12 cellular contexts compared by ENCODE assay signal in genomic region chr7:6380310-6381095, GRCh38. TPM values are rescaled to one million over a fixed set of nuclear protein-coding genes. Genes with fewer than 3 reads are reported as not detected.
DNase-seq lines count a peak whose midpoint lies in the region; ATAC-seq, FAIRE-seq and TF ChIP-seq lines count a peak whose summit lies in the region.
"Had no signal": no experiment of that assay in that cellular context is flagged by ENCODE, and none has a peak within 500 bp of the region (broad histone marks: within the 10 kb centered on the region; RNA-seq: fewer than 3 reads in every experiment).

No MANE protein-coding gene starts in this region.

- H3K4me3 ChIP-seq in HepG2 (replicated peaks in 1 of 3; ENCODE audit: insufficient read depth in 1 of 3, low read depth in 2 of 3, low read length in 3 of 3) = no peak overlapping the region
- H3K4me3 ChIP-seq in right lobe of liver = no peak overlapping the region
- no peak overlapping the region for H3K4me3 ChIP-seq in brain microvascular endothelial cell (ENCODE audit: low read depth, low read length)

- in situ Hi-C loops in HepG2 (cut with HindIII; ENCODE audit: extremely low pct_ligation_motif_present, low pct_unique_long_range_greater_than_20kb) (no loop called here), brain microvascular endothelial cell (cut with HindIII; ENCODE audit: low pct_ligation_motif_present, low sequenced_read_pairs) (no loop called here)

- TF ChIP-seq EP300 in HepG2 (IDR thresholded peaks at IDR 0.05; ENCODE audit: low read depth in 2 of 2, low read length in 2 of 2) (no peak), HepG2 (CRISPR knock-in tag; IDR thresholded peaks at IDR 0.05; ENCODE audit: borderline replicate concordance) (no peak)

- H3K4me1 Mint-ChIP-seq in activated CD8-positive, alpha-beta T cell treated with anti-CD3 and anti-CD28 coated beads, Interleukin-2, amount 10 ng/mL, durations not matched to agents 7 days and 5 days (ENCODE audit: low read depth) = peaks cover 65% of the 10 kb centered on the region
- peaks cover 49% of the 10 kb centered on the region for H3K4me1 Mint-ChIP-seq in mesothelial cell of epicardium
- peaks cover 49% of the 10 kb centered on the region for H3K4me1 Mint-ChIP-seq in type B pancreatic cell (ENCODE audit: unreplicated experiment)

- no peaks in the 10 kb centered on the region for H3K27me3 Mint-ChIP-seq in activated CD8-positive, alpha-beta T cell treated with anti-CD3 and anti-CD28 coated beads, Interleukin-2, amount 10 ng/mL, durations not matched to agents 7 days and 5 days (ENCODE audit: low read depth)
- H3K27me3 Mint-ChIP-seq in mesothelial cell of epicardium (ENCODE audit: low read depth) (no peaks in the 10 kb centered on the region), type B pancreatic cell (no peaks in the 10 kb centered on the region)

- H3K9me3 ChIP-seq in HepG2 (ENCODE audit: low read length) (no peaks in the 10 kb centered on the region), right lobe of liver (no peaks in the 10 kb centered on the region)

- no peak overlapping the region for H3K4me3 Mint-ChIP-seq in activated CD8-positive, alpha-beta T cell treated with anti-CD3 and anti-CD28 coated beads, Interleukin-2, amount 10 ng/mL, durations not matched to agents 7 days and 5 days
- no peak overlapping the region for H3K4me3 Mint-ChIP-seq in mesothelial cell of epicardium
- peak overlapping the region; percentile 1 for H3K4me3 Mint-ChIP-seq in type B pancreatic cell

- intact Hi-C loops in HepG2 (cut with micrococcal nuclease; ENCODE audit: unreplicated experiment) = no loop called here
- intact Hi-C loops in right lobe of liver (cut with DNase I) = no loop called here

- H3K27ac ChIP-seq in HepG2 (ENCODE audit: extremely low read length, insufficient read depth, low read length) (no peak overlapping the region), right lobe of liver (no peak overlapping the region), brain microvascular endothelial cell (no peak overlapping the region)

- no peak overlapping the region for H2AFZ ChIP-seq in HepG2 (ENCODE audit: low read length)

- TF ChIP-seq POLR2A in HepG2 (IDR thresholded peaks at IDR 0.05; ENCODE audit: insufficient read depth in 1 of 2, low read depth in 2 of 2, low read length in 2 of 2) (no peak), right lobe of liver (IDR thresholded peaks at IDR 0.05) (no peak)

- no peak for TF ChIP-seq RAD21 in HepG2 (CRISPR knock-in tag; IDR thresholded peaks at IDR 0.05)

- H3K27me3 ChIP-seq in HepG2 (ENCODE audit: control insufficient read depth in 1 of 2, insufficient read depth in 2 of 2, low read length in 2 of 2) (no peaks in the 10 kb centered on the region; a peak in 1 of 5 replicates), right lobe of liver (no peaks in the 10 kb centered on the region), brain microvascular endothelial cell (replicated peaks) (no peaks in the 10 kb centered on the region)

- no peak overlapping the region for H3K9ac ChIP-seq in HepG2 (ENCODE audit: insufficient read depth, low read depth, low read length)

- H3K4me1 ChIP-seq in HepG2 (ENCODE audit: insufficient read depth, low read length) (peaks cover 78% of the 10 kb centered on the region), right lobe of liver (peaks cover 0 to 66% (median 17%) of the 10 kb centered on the region in 4 donors)

- H3K27ac Mint-ChIP-seq in activated CD8-positive, alpha-beta T cell treated with anti-CD3 and anti-CD28 coated beads, Interleukin-2, amount 10 ng/mL, durations not matched to agents 7 days and 5 days = peak overlapping the region; percentile 67
- H3K27ac Mint-ChIP-seq in mesothelial cell of epicardium (peak overlapping the region; percentile 93), type B pancreatic cell (peak overlapping the region; percentile 44)

- peaks cover 4 to 27% of the 10 kb centered on the region in 2 experiments; a peak in 3 of 5 replicates for H3K36me3 ChIP-seq in HepG2 (replicated peaks in 1 of 2; ENCODE audit: control insufficient read depth in 1 of 2, insufficient read depth in 2 of 2, low read length in 2 of 2)
- no peaks in the 10 kb centered on the region for H3K36me3 ChIP-seq in right lobe of liver
- peaks cover 6% of the 10 kb centered on the region for H3K36me3 ChIP-seq in brain microvascular endothelial cell (replicated peaks)

- H3K4me2 ChIP-seq in HepG2 (ENCODE audit: low read depth, low read length) = no peak overlapping the region

- FAIRE-seq in HepG2 (lab: Jason Lieb, UNC) = no peak

- TF ChIP-seq CTCF in HepG2 (CRISPR knock-in tag; IDR thresholded peaks at IDR 0.05) (no peak), right lobe of liver (IDR thresholded peaks at IDR 0.05) (no peak), mesothelial cell of epicardium (IDR thresholded peaks at IDR 0.05; ENCODE audit: unreplicated experiment) (no peak), type B pancreatic cell (conservative IDR thresholded peaks at IDR 0.05) (no peak), brain microvascular endothelial cell (IDR thresholded peaks at IDR 0.05; ENCODE audit: low read depth, low read length, missing control alignments) (no peak)

- no TSS peak for BruUV-seq in HepG2 (replicated peaks; lab: Mats Ljungman, UMichigan)

- no peak for DNase-seq in HepG2 (ENCODE audit: low spot score)
- DNase-seq in right lobe of liver = no peak
- DNase-seq in activated CD8-positive, alpha-beta T cell treated with anti-CD3 and anti-CD28 coated beads, Interleukin-2, amount 10 ng/mL, durations not matched to agents 7 days and 5 days = no peak
- DNase-seq in mesothelial cell of epicardium (ENCODE audit: low spot score in 2 of 2, unreplicated experiment in 2 of 2) = no peak
- no peak for DNase-seq in type B pancreatic cell (ENCODE audit: extremely low spot score, unreplicated experiment)
- DNase-seq in cerebellum (ENCODE audit: low spot score) = no peak
- no peak for DNase-seq in brain microvascular endothelial cell
- DNase-seq in Ammon's horn (ENCODE audit: low spot score) = no peak
- DNase-seq: cortex of kidney; MV-4-11; NCI-H510A treated with DMSO at 0.1 percent for 48 hours; stimulated activated CD8-positive, alpha-beta memory T cell treated with anti-CD3 and anti-CD28 coated beads, Interleukin-4, amount 100 ng/mL, for 48 hours had no signal

- peaks cover 45% of the 10 kb centered on the region for H3K36me3 Mint-ChIP-seq in activated CD8-positive, alpha-beta T cell treated with anti-CD3 and anti-CD28 coated beads, Interleukin-2, amount 10 ng/mL, durations not matched to agents 7 days and 5 days (ENCODE audit: low read depth)
- H3K36me3 Mint-ChIP-seq in mesothelial cell of epicardium (peaks cover 6% of the 10 kb centered on the region), type B pancreatic cell (peaks cover 17% of the 10 kb centered on the region)

- H4K20me1 ChIP-seq in HepG2 (ENCODE audit: insufficient read depth, low read length) = peaks cover 94% of the 10 kb centered on the region

- CTCF ChIA-PET in HepG2 (lab: Yijun Ruan, JAX; ENCODE audit: low intra/inter-chr PET ratio, low total read pairs) = no interaction called here
- CTCF ChIA-PET in activated CD8-positive, alpha-beta T cell treated with anti-CD3 and anti-CD28 coated beads, Interleukin-2, amount 10 ng/mL, durations not matched to agents 7 days and 5 days (lab: Charles Lee) = no interaction called here

- peaks cover 98% of the 10 kb centered on the region for H3K79me2 ChIP-seq in HepG2 (ENCODE audit: insufficient read depth, low read length)

- POLR2A ChIA-PET in HepG2 (lab: Yijun Ruan, JAX) = no interaction called here
- POLR2A ChIA-PET in activated CD8-positive, alpha-beta T cell treated with anti-CD3 and anti-CD28 coated beads, Interleukin-2, amount 10 ng/mL, durations not matched to agents 7 days and 5 days (lab: Charles Lee) = interaction anchor here (0.6 kb wide), 1 partner anchor 358 kb away, joined by 3 read pairs; no protein-coding TSS in a partner anchor

- no peaks in the 10 kb centered on the region for H3K9me3 Mint-ChIP-seq in activated CD8-positive, alpha-beta T cell treated with anti-CD3 and anti-CD28 coated beads, Interleukin-2, amount 10 ng/mL, durations not matched to agents 7 days and 5 days (ENCODE audit: insufficient read depth)
- H3K9me3 Mint-ChIP-seq in mesothelial cell of epicardium = no peaks in the 10 kb centered on the region
- H3K9me3 Mint-ChIP-seq in type B pancreatic cell = no peaks in the 10 kb centered on the region

- ATAC-seq in HepG2 (no peak), right lobe of liver (no peak)
- no peak for ATAC-seq in activated CD8-positive, alpha-beta T cell treated with anti-CD3 and anti-CD28 coated beads, Interleukin-2, amount 10 ng/mL, durations not matched to agents 7 days and 5 days

- 99% methylated on average over 3 of the region's 3 CpGs for WGBS in HepG2 (ENCODE audit: low lambda C conversion rate)
- WGBS in right lobe of liver (ENCODE audit: insufficient coverage, low coverage, low lambda C conversion rate, missing lambda C conversion rate) = 77% methylated on average over 3 of the region's 3 CpGs

RNA-seq across cellular contexts. Expression of gene RAC1, which starts 6.2 kb away (rescaled TPM):
- total RNA-seq in HepG2 (2016; rRNA removed; fragmentation: Illumina TruSeq; extraction: Trizol) = 80.7 and 92.3 TPM in 2 replicates
- total RNA-seq in HepG2 (2016; cell fraction: cytosol; rRNA removed; fragmentation: Illumina TruSeq; extraction: Trizol; ENCODE audit: low read depth) = 33.7 and 42.8 TPM in 2 replicates
- 79.1 and 81.6 TPM in 2 replicates for total RNA-seq in HepG2 (2016; cell fraction: insoluble cytoplasmic fraction; rRNA removed; fragmentation: Illumina TruSeq; extraction: Trizol)
- 68.4 and 78.8 TPM in 2 replicates for total RNA-seq in HepG2 (2016; cell fraction: membrane; rRNA removed; fragmentation: Illumina TruSeq; extraction: Trizol)
- 43.3 and 45.3 TPM in 2 replicates for total RNA-seq in HepG2 (2016; cell fraction: nucleus; rRNA removed; fragmentation: Illumina TruSeq; extraction: Trizol)
- 183 and 228 TPM in 2 replicates for polyA plus RNA-seq in HepG2 (2011; rRNA removed)
- 157 and 234 TPM in 2 replicates for polyA plus RNA-seq in HepG2 (2011; cell fraction: cytosol; rRNA removed)
- polyA plus RNA-seq in HepG2 (2011; cell fraction: nucleus; rRNA removed) = 75.7 and 78.6 TPM in 2 replicates
- 160 and 216 TPM in 2 replicates for polyA plus RNA-seq in HepG2 (2012)
- 133 and 156 TPM in 2 replicates for polyA plus RNA-seq in HepG2 (2016; cell fraction: cytosol; fragmentation: Illumina TruSeq; extraction: Trizol; ENCODE audit: low read depth)
- polyA plus RNA-seq in HepG2 (2016; cell fraction: insoluble cytoplasmic fraction; fragmentation: Illumina TruSeq; extraction: Trizol; ENCODE audit: low read depth) = 227 and 254 TPM in 2 replicates
- polyA plus RNA-seq in HepG2 (2016; cell fraction: membrane; fragmentation: Illumina TruSeq; extraction: Trizol; ENCODE audit: low read depth) = 179 and 194 TPM in 2 replicates
- 148 and 169 TPM in 2 replicates for polyA plus RNA-seq in HepG2 (2016; cell fraction: nucleus; fragmentation: Illumina TruSeq; extraction: Trizol; ENCODE audit: insufficient read depth, low read depth)
- 104 and 174 TPM in 2 replicates for polyA minus RNA-seq in HepG2 (2011; rRNA and poly(A)+ RNA removed; ENCODE audit: low replicate concordance)
- 92.9 and 96.5 TPM in 2 replicates for polyA minus RNA-seq in HepG2 (2011; cell fraction: cytosol; rRNA and poly(A)+ RNA removed)
- 45.4 and 62.7 TPM in 2 replicates for polyA minus RNA-seq in HepG2 (2011; cell fraction: nucleus; rRNA and poly(A)+ RNA removed)
- 100 to 1,000 TPM in 1 of 6 experiments, 10 to 100 TPM in 5; 72.6 to 154 (median 89.7) TPM for total RNA-seq in right lobe of liver
- total RNA-seq in activated CD8-positive, alpha-beta T cell treated with anti-CD3 and anti-CD28 coated beads, Interleukin-2, amount 10 ng/mL, durations not matched to agents 7 days and 5 days = 100 to 1,000 TPM; 182 to 186 TPM
- 213 to 221 TPM (median 214 TPM) in 3 replicates for total RNA-seq in mesothelial cell of epicardium
- 204 and 253 TPM in 2 replicates for total RNA-seq in type B pancreatic cell (ENCODE audit: low replicate concordance)
- total RNA-seq in cerebellum = 41.6 TPM

RNA-seq across cellular contexts. Expression of gene FAM220A, which starts 31.7 kb away (rescaled TPM):
- total RNA-seq in HepG2 (2016; rRNA removed; fragmentation: Illumina TruSeq; extraction: Trizol) (12.0 and 14.7 TPM in 2 replicates), right lobe of liver (1 to 10 TPM; 3.5 to 9.5 (median 5.5) TPM), mesothelial cell of epicardium (21.6 to 30.4 TPM (median 21.7 TPM) in 3 replicates), type B pancreatic cell (ENCODE audit: low replicate concordance) (22.0 and 23.2 TPM in 2 replicates), cerebellum (28.9 TPM)
- total RNA-seq in HepG2 (2016; cell fraction: cytosol; rRNA removed; fragmentation: Illumina TruSeq; extraction: Trizol; ENCODE audit: low read depth) = 8.8 TPM in 2 replicates
- total RNA-seq in HepG2 (2016; cell fraction: insoluble cytoplasmic fraction; rRNA removed; fragmentation: Illumina TruSeq; extraction: Trizol) = 12.4 and 12.8 TPM in 2 replicates
- total RNA-seq in HepG2 (2016; cell fraction: membrane; rRNA removed; fragmentation: Illumina TruSeq; extraction: Trizol) = 24.5 and 25.6 TPM in 2 replicates
- total RNA-seq in HepG2 (2016; cell fraction: nucleus; rRNA removed; fragmentation: Illumina TruSeq; extraction: Trizol) = 6.4 and 7.1 TPM in 2 replicates
- polyA plus RNA-seq in HepG2 (2011; rRNA removed) = 10.2 and 10.5 TPM in 2 replicates
- 8.5 and 10.8 TPM in 2 replicates for polyA plus RNA-seq in HepG2 (2011; cell fraction: cytosol; rRNA removed)
- 3.0 and 4.0 TPM in 2 replicates for polyA plus RNA-seq in HepG2 (2011; cell fraction: nucleus; rRNA removed)
- polyA plus RNA-seq in HepG2 (2012) = 8.1 and 8.3 TPM in 2 replicates
- 10.3 and 11.6 TPM in 2 replicates for polyA plus RNA-seq in HepG2 (2016; cell fraction: cytosol; fragmentation: Illumina TruSeq; extraction: Trizol; ENCODE audit: low read depth)
- 16.3 and 16.9 TPM in 2 replicates for polyA plus RNA-seq in HepG2 (2016; cell fraction: insoluble cytoplasmic fraction; fragmentation: Illumina TruSeq; extraction: Trizol; ENCODE audit: low read depth)
- polyA plus RNA-seq in HepG2 (2016; cell fraction: membrane; fragmentation: Illumina TruSeq; extraction: Trizol; ENCODE audit: low read depth) = 20.2 and 22.5 TPM in 2 replicates
- 8.1 and 8.6 TPM in 2 replicates for polyA plus RNA-seq in HepG2 (2016; cell fraction: nucleus; fragmentation: Illumina TruSeq; extraction: Trizol; ENCODE audit: insufficient read depth, low read depth)
- polyA minus RNA-seq in HepG2 (2011; rRNA and poly(A)+ RNA removed; ENCODE audit: low replicate concordance) = 12.7 and 12.9 TPM in 2 replicates
- 11.9 and 15.0 TPM in 2 replicates for polyA minus RNA-seq in HepG2 (2011; cell fraction: cytosol; rRNA and poly(A)+ RNA removed)
- polyA minus RNA-seq in HepG2 (2011; cell fraction: nucleus; rRNA and poly(A)+ RNA removed) = 4.0 and 4.7 TPM in 2 replicates
- 10 to 100 TPM; 11.6 to 16.7 TPM for total RNA-seq in activated CD8-positive, alpha-beta T cell treated with anti-CD3 and anti-CD28 coated beads, Interleukin-2, amount 10 ng/mL, durations not matched to agents 7 days and 5 days
